Comparison of ENCODE assay signal across 1 cellular context in genomic region chr14:68762944-68763831, GRCh38.
TF ChIP-seq lines count a peak whose summit lies in the region.

No MANE protein-coding gene starts in this region.

TF ChIP-seq in K562, 482 proteins besides CTCF, POLR2A, EP300 and RAD21 (continued from another document):
- TF ChIP-seq MYC (IDR thresholded peaks at IDR 0.05; ENCODE audit: low read depth, low read length), result no peak
- TF ChIP-seq MYC (CRISPR knock-in tag; IDR thresholded peaks at IDR 0.05; ENCODE audit: borderline replicate concordance, low read depth), result no peak
- TF ChIP-seq HINFP (tag; conservative IDR thresholded peaks at IDR 0.05; ENCODE audit: low read depth), result peak; percentile 76
- TF ChIP-seq GABPA (tag; conservative IDR thresholded peaks at IDR 0.05; ENCODE audit: low read depth), result peak; percentile 31; the same call in 1 of the 2 replicates
- no peak for TF ChIP-seq MEF2D (tag; conservative IDR thresholded peaks at IDR 0.05; ENCODE audit: low read depth)
- no peak for TF ChIP-seq ZNF277 (CRISPR knock-in tag; IDR thresholded peaks at IDR 0.05; ENCODE audit: borderline replicate concordance)
- peak; percentile 64 for TF ChIP-seq STAT5A (IDR thresholded peaks at IDR 0.05; ENCODE audit: borderline replicate concordance, low read length)
- TF ChIP-seq CCNT2 (IDR thresholded peaks at IDR 0.05; ENCODE audit: borderline replicate concordance, extremely low read depth, insufficient read length, low read depth, low read length), result peak; percentile 48
- TF ChIP-seq CTBP1 (IDR thresholded peaks at IDR 0.05; ENCODE audit: borderline replicate concordance), result peak; percentile 91
- TF ChIP-seq HDAC2 (IDR thresholded peaks at IDR 0.05), result no peak
- TF ChIP-seq KDM1A (IDR thresholded peaks at IDR 0.05), result peak; percentile 90 to 93
- no peak for TF ChIP-seq NUFIP1 (IDR thresholded peaks at IDR 0.05; ENCODE audit: partially characterized antibody)
- peak; percentile 91 for TF ChIP-seq CBFA2T2 (conservative IDR thresholded peaks at IDR 0.05)
- no peak for TF ChIP-seq SUPT5H (IDR thresholded peaks at IDR 0.05)
- TF ChIP-seq NFIC (IDR thresholded peaks at IDR 0.05), result peak; percentile 73
- TF ChIP-seq TAL1 (IDR thresholded peaks at IDR 0.05), result peak; percentile 74
- TF ChIP-seq HSF4 (CRISPR knock-in tag; IDR thresholded peaks at IDR 0.05; ENCODE audit: borderline replicate concordance), result no peak
- no peak for TF ChIP-seq GABPB2 (CRISPR knock-in tag; conservative IDR thresholded peaks at IDR 0.05)
- no peak for TF ChIP-seq ZNF23 (CRISPR knock-in tag; IDR thresholded peaks at IDR 0.05)
- TF ChIP-seq NFE2L1 (tag; IDR thresholded peaks at IDR 0.05; ENCODE audit: borderline replicate concordance, low read depth), result no peak
- peak; percentile 40; the same call in 1 of the 2 replicates for TF ChIP-seq CREM (IDR thresholded peaks at IDR 0.05; ENCODE audit: low read depth)
- peak; percentile 78; the same call in 1 of the 2 replicates for TF ChIP-seq RNF2 (IDR thresholded peaks at IDR 0.05)
- no peak for TF ChIP-seq HMG20B (CRISPR knock-in tag; IDR thresholded peaks at IDR 0.05)
- TF ChIP-seq TAF9B (IDR thresholded peaks at IDR 0.05; ENCODE audit: partially characterized antibody), result no peak
- TF ChIP-seq CLOCK (CRISPR knock-in tag; IDR thresholded peaks at IDR 0.05; ENCODE audit: borderline replicate concordance), result no peak
- no peak for TF ChIP-seq RREB1 (CRISPR knock-in tag; IDR thresholded peaks at IDR 0.05)
- TF ChIP-seq KLF10 (CRISPR knock-in tag; IDR thresholded peaks at IDR 0.05), result no peak
- TF ChIP-seq ZFP30 (CRISPR knock-in tag; IDR thresholded peaks at IDR 0.05; ENCODE audit: borderline replicate concordance), result no peak
- no peak for TF ChIP-seq SP2 (IDR thresholded peaks at IDR 0.05; ENCODE audit: extremely low read depth, low read depth, low read length, poor library complexity, severe bottlenecking)
- no peak for TF ChIP-seq RNF219 (CRISPR knock-in tag; IDR thresholded peaks at IDR 0.05)
- TF ChIP-seq TRIM25 (IDR thresholded peaks at IDR 0.05; ENCODE audit: borderline replicate concordance), result no peak
- TF ChIP-seq ZNF324 (CRISPR knock-in tag; IDR thresholded peaks at IDR 0.05), result no peak
- TF ChIP-seq SMAD1 (IDR thresholded peaks at IDR 0.05; ENCODE audit: low read depth, low read length, partially characterized antibody), result no peak
- no peak for TF ChIP-seq ZBTB9 (CRISPR knock-in tag; IDR thresholded peaks at IDR 0.05)
- no peak for TF ChIP-seq NR2C2 (CRISPR knock-in tag; IDR thresholded peaks at IDR 0.05)
- TF ChIP-seq NR2C2 (tag; IDR thresholded peaks at IDR 0.05), result peak; percentile 40
- TF ChIP-seq ZNF717 (CRISPR knock-in tag; IDR thresholded peaks at IDR 0.05), result no peak
- TF ChIP-seq ZHX1 (conservative IDR thresholded peaks at IDR 0.05; ENCODE audit: low read length), result no peak
- no peak for TF ChIP-seq TAF15 (IDR thresholded peaks at IDR 0.05; ENCODE audit: low read depth, low read length)
- no peak for TF ChIP-seq DNMT1 (IDR thresholded peaks at IDR 0.05)
